In the genomic region with DNA sequence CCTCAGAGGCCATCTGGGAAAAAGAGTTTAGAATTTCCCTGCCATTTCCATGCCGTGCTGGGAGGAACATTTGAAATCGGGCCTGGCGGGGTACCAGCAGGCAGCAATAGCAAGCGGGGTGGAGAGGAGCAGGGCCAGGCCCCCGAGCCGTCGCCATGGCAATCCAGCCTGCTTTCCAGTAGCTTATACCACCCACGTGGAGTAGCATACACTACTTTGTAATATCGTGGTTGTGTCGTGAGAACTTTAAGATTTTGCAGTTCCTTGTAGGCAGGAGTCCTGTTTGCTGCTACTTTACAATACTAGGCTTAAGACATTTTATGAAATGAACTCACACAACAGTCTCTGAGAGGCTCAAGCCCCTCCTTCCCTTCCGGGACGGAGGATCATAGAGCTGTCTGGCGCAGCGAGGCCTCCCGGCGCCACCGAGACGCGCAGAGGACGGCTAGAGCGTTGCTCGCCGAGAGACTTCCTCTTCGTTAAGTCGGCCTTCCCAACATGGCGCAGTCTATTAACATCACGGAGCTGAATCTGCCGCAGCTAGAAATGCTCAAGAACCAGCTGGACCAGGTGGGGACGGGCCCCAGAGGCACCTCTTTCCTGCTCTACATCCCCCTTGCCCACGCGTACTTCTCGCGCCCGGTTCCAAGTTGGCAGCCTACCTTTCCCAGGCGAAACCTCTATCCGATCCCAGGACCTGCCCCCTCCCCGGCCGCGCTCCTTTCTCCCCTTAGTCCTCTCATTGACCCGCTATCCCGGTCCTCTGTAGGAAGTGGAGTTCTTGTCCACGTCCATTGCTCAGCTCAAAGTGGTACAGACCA, we compare ENCODE assay signal across 1 cellular context.
TF ChIP-seq lines count a peak whose summit lies in the region.

A gene (plus strand): TSS at position 473 of the 821 bp plus-strand sequence. CDS start 26 bp downstream, at position 499.

TF ChIP-seq in K562, 482 proteins besides CTCF, POLR2A, EP300 and RAD21 (continued from another document and continues in another):
- TF ChIP-seq, protein P1, sequence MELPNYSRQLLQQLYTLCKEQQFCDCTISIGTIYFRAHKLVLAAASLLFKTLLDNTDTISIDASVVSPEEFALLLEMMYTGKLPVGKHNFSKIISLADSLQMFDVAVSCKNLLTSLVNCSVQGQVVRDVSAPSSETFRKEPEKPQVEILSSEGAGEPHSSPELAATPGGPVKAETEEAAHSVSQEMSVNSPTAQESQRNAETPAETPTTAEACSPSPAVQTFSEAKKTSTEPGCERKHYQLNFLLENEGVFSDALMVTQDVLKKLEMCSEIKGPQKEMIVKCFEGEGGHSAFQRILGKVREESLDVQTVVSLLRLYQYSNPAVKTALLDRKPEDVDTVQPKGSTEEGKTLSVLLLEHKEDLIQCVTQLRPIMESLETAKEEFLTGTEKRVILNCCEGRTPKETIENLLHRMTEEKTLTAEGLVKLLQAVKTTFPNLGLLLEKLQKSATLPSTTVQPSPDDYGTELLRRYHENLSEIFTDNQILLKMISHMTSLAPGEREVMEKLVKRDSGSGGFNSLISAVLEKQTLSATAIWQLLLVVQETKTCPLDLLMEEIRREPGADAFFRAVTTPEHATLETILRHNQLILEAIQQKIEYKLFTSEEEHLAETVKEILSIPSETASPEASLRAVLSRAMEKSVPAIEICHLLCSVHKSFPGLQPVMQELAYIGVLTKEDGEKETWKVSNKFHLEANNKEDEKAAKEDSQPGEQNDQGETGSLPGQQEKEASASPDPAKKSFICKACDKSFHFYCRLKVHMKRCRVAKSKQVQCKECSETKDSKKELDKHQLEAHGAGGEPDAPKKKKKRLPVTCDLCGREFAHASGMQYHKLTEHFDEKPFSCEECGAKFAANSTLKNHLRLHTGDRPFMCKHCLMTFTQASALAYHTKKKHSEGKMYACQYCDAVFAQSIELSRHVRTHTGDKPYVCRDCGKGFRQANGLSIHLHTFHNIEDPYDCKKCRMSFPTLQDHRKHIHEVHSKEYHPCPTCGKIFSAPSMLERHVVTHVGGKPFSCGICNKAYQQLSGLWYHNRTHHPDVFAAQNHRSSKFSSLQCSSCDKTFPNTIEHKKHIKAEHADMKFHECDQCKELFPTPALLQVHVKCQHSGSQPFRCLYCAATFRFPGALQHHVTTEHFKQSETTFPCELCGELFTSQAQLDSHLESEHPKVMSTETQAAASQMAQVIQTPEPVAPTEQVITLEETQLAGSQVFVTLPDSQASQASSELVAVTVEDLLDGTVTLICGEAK (IDR thresholded peaks at IDR 0.05): peak; percentile 77
- TF ChIP-seq, protein P1 (CRISPR knock-in tag; IDR thresholded peaks at IDR 0.05): no peak
- TF ChIP-seq ZNF431 (CRISPR knock-in tag; IDR thresholded peaks at IDR 0.05): peak; percentile 30; the same call in 1 of the 2 replicates
- 0 out of 2 replicates have a peak, but pooled peaks have one; percentile 32 for TF ChIP-seq ZNF263 (CRISPR knock-in tag; IDR thresholded peaks at IDR 0.05; ENCODE audit: borderline replicate concordance)
- TF ChIP-seq, protein P2, sequence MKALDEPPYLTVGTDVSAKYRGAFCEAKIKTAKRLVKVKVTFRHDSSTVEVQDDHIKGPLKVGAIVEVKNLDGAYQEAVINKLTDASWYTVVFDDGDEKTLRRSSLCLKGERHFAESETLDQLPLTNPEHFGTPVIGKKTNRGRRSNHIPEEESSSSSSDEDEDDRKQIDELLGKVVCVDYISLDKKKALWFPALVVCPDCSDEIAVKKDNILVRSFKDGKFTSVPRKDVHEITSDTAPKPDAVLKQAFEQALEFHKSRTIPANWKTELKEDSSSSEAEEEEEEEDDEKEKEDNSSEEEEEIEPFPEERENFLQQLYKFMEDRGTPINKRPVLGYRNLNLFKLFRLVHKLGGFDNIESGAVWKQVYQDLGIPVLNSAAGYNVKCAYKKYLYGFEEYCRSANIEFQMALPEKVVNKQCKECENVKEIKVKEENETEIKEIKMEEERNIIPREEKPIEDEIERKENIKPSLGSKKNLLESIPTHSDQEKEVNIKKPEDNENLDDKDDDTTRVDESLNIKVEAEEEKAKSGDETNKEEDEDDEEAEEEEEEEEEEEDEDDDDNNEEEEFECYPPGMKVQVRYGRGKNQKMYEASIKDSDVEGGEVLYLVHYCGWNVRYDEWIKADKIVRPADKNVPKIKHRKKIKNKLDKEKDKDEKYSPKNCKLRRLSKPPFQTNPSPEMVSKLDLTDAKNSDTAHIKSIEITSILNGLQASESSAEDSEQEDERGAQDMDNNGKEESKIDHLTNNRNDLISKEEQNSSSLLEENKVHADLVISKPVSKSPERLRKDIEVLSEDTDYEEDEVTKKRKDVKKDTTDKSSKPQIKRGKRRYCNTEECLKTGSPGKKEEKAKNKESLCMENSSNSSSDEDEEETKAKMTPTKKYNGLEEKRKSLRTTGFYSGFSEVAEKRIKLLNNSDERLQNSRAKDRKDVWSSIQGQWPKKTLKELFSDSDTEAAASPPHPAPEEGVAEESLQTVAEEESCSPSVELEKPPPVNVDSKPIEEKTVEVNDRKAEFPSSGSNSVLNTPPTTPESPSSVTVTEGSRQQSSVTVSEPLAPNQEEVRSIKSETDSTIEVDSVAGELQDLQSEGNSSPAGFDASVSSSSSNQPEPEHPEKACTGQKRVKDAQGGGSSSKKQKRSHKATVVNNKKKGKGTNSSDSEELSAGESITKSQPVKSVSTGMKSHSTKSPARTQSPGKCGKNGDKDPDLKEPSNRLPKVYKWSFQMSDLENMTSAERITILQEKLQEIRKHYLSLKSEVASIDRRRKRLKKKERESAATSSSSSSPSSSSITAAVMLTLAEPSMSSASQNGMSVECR (CRISPR knock-in tag; IDR thresholded peaks at IDR 0.05): peak; percentile 94
- TF ChIP-seq ZNF551 (CRISPR knock-in tag; IDR thresholded peaks at IDR 0.05): no peak
- TF ChIP-seq, protein P3, sequence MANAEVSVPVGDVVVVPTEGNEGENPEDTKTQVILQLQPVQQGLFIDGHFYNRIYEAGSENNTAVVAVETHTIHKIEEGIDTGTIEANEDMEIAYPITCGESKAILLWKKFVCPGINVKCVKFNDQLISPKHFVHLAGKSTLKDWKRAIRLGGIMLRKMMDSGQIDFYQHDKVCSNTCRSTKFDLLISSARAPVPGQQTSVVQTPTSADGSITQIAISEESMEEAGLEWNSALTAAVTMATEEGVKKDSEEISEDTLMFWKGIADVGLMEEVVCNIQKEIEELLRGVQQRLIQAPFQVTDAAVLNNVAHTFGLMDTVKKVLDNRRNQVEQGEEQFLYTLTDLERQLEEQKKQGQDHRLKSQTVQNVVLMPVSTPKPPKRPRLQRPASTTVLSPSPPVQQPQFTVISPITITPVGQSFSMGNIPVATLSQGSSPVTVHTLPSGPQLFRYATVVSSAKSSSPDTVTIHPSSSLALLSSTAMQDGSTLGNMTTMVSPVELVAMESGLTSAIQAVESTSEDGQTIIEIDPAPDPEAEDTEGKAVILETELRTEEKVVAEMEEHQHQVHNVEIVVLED (CRISPR knock-in tag; IDR thresholded peaks at IDR 0.05): peak; percentile 46
- TF ChIP-seq SNRNP70 (optimal IDR thresholded peaks at IDR 0.05; ENCODE audit: low read depth, low read length): no peak
- no peak for TF ChIP-seq HEY1 (CRISPR knock-in tag; IDR thresholded peaks at IDR 0.05; ENCODE audit: borderline replicate concordance)
- TF ChIP-seq PTTG1 (tag; IDR thresholded peaks at IDR 0.05; ENCODE audit: low read depth): no peak
- TF ChIP-seq FIP1L1 (IDR thresholded peaks at IDR 0.05; ENCODE audit: low read depth, low read length, poor library complexity, severe bottlenecking): no peak
- TF ChIP-seq, protein P4, sequence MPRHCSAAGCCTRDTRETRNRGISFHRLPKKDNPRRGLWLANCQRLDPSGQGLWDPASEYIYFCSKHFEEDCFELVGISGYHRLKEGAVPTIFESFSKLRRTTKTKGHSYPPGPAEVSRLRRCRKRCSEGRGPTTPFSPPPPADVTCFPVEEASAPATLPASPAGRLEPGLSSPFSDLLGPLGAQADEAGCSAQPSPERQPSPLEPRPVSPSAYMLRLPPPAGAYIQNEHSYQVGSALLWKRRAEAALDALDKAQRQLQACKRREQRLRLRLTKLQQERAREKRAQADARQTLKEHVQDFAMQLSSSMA (CRISPR knock-in tag; IDR thresholded peaks at IDR 0.05): peak; percentile 25; the same call in 1 of the 2 replicates
- peak; percentile 70 for TF ChIP-seq NR2C1 (IDR thresholded peaks at IDR 0.05)
- TF ChIP-seq NR2C1 (tag; IDR thresholded peaks at IDR 0.05): no peak
- no peak for TF ChIP-seq NFYB (IDR thresholded peaks at IDR 0.05; ENCODE audit: extremely low read depth, insufficient read length)
- no peak for TF ChIP-seq BHLHE40 (IDR thresholded peaks at IDR 0.05; ENCODE audit: low read length)
- TF ChIP-seq HOXB6 (CRISPR knock-in tag; IDR thresholded peaks at IDR 0.05; ENCODE audit: borderline replicate concordance): no peak
- TF ChIP-seq ELF2 (CRISPR knock-in tag; IDR thresholded peaks at IDR 0.05): peak; percentile 79
- TF ChIP-seq ZNF316 (IDR thresholded peaks at IDR 0.05): no peak
- peak; percentile 90 for TF ChIP-seq KDM5B (IDR thresholded peaks at IDR 0.05; ENCODE audit: insufficient replicate concordance, low read depth, low read length)
- peak; percentile 79; the same call in 1 of the 2 replicates for TF ChIP-seq DIDO1 (tag; IDR thresholded peaks at IDR 0.05; ENCODE audit: low read depth)
- no peak for TF ChIP-seq ETV6 (IDR thresholded peaks at IDR 0.05; ENCODE audit: borderline replicate concordance in 1 of 2, low read depth in 2 of 2, low read length in 1 of 2)
- no peak for TF ChIP-seq ETV6 (CRISPR knock-in tag; IDR thresholded peaks at IDR 0.05; ENCODE audit: borderline replicate concordance)
- no peak for TF ChIP-seq TFAM (CRISPR knock-in tag; conservative IDR thresholded peaks at IDR 0.05)
- no peak for TF ChIP-seq ATF1 (CRISPR knock-in tag; IDR thresholded peaks at IDR 0.05)
- TF ChIP-seq ATF1 (tag; IDR thresholded peaks at IDR 0.05): peak; percentile 74
- TF ChIP-seq, protein P5, sequence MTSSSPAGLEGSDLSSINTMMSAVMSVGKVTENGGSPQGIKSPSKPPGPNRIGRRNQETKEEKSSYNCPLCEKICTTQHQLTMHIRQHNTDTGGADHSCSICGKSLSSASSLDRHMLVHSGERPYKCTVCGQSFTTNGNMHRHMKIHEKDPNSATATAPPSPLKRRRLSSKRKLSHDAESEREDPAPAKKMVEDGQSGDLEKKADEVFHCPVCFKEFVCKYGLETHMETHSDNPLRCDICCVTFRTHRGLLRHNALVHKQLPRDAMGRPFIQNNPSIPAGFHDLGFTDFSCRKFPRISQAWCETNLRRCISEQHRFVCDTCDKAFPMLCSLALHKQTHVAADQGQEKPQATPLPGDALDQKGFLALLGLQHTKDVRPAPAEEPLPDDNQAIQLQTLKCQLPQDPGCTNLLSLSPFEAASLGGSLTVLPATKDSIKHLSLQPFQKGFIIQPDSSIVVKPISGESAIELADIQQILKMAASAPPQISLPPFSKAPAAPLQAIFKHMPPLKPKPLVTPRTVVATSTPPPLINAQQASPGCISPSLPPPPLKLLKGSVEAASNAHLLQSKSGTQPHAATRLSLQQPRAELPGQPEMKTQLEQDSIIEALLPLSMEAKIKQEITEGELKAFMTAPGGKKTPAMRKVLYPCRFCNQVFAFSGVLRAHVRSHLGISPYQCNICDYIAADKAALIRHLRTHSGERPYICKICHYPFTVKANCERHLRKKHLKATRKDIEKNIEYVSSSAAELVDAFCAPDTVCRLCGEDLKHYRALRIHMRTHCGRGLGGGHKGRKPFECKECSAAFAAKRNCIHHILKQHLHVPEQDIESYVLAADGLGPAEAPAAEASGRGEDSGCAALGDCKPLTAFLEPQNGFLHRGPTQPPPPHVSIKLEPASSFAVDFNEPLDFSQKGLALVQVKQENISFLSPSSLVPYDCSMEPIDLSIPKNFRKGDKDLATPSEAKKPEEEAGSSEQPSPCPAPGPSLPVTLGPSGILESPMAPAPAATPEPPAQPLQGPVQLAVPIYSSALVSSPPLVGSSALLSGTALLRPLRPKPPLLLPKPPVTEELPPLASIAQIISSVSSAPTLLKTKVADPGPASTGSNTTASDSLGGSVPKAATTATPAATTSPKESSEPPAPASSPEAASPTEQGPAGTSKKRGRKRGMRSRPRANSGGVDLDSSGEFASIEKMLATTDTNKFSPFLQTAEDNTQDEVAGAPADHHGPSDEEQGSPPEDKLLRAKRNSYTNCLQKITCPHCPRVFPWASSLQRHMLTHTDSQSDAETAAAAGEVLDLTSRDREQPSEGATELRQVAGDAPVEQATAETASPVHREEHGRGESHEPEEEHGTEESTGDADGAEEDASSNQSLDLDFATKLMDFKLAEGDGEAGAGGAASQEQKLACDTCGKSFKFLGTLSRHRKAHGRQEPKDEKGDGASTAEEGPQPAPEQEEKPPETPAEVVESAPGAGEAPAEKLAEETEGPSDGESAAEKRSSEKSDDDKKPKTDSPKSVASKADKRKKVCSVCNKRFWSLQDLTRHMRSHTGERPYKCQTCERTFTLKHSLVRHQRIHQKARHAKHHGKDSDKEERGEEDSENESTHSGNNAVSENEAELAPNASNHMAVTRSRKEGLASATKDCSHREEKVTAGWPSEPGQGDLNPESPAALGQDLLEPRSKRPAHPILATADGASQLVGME (CRISPR knock-in tag; IDR thresholded peaks at IDR 0.05): 0 out of 2 replicates have a peak, but pooled peaks have one; percentile 61
- TF ChIP-seq ZKSCAN1 (IDR thresholded peaks at IDR 0.05; ENCODE audit: low read depth, low read length): no peak
- TF ChIP-seq HDAC2 (IDR thresholded peaks at IDR 0.05): peak; percentile 80
- TF ChIP-seq, protein P6, sequence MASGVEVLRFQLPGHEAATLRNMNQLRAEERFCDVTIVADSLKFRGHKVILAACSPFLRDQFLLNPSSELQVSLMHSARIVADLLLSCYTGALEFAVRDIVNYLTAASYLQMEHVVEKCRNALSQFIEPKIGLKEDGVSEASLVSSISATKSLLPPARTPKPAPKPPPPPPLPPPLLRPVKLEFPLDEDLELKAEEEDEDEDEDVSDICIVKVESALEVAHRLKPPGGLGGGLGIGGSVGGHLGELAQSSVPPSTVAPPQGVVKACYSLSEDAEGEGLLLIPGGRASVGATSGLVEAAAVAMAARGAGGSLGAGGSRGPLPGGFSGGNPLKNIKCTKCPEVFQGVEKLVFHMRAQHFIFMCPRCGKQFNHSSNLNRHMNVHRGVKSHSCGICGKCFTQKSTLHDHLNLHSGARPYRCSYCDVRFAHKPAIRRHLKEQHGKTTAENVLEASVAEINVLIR (CRISPR knock-in tag; IDR thresholded peaks at IDR 0.05): no peak
- peak; percentile 63 for TF ChIP-seq SOX6 (IDR thresholded peaks at IDR 0.05)
